10 cellular contexts compared by ENCODE assay signal in the genomic region with DNA sequence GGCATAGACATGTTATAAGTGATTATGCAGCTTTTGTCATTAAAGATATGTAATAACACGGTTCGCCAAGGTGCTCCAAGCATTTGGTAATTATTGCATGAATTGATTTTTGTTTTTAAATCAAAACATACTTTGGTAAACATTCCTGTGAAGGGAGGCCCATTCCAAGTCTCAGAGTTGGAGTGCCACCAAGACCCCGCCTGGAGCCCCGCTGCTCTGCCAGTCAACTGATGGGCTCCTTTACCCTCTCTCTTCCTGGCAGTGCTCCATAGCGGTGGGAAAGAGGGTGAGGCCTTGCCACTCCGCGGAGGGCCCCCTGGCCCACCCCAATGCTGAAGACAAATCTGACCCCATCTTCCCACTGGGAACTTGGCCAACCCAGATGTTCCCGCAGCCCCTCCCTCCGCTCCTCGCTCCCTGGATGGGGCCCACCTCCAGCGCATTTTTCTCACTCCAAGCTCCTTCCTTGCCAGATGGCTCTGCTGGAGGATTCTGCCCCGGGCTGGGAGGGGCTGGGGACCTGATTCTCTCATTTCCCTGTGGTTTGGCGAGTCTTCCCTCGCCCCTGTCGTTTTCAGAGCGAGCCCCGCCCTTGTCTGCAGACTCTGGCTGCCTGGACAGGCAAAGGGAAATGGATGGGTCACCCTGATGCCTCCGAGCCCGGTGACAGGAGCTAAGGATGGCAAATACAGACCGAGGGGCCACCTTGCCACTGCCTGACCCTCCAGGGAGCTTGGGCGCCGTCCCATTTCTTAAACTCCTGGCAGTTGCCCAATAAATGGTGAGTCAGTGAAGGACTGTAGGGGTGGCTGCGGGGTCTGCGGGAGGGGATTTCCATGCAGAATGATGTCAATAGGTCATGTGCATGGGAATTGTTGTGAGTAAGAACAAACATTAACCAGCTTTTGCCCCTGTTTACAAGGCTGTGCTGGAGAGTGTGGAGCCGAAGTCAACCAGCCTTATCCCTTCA. TPM values are rescaled to one million over a fixed set of nuclear protein-coding genes. Genes with fewer than 3 reads are reported as not detected.
DNase-seq lines count a peak whose midpoint lies in the region; ATAC-seq, FAIRE-seq and TF ChIP-seq lines count a peak whose summit lies in the region.
"Had no signal": no experiment of that assay in that cellular context is flagged by ENCODE, and none has a peak within 500 bp of the region (broad histone marks: within the 10 kb centered on the region; RNA-seq: fewer than 3 reads in every experiment).

No MANE protein-coding gene starts in this region.

- H3K9me2 ChIP-seq in MM.1S (replicated peaks; ENCODE audit: insufficient read depth, low read length), result no peaks in the 10 kb centered on the region

- no peaks in the 10 kb centered on the region for H3K36me3 ChIP-seq in RWPE2 (ENCODE audit: low read depth)
- H3K36me3 ChIP-seq in trophoblast cell (ENCODE audit: control insufficient read depth in 1 of 2, insufficient read depth in 2 of 2, low read length in 2 of 2), result peaks cover 1 to 10% of the 10 kb centered on the region in 2 experiments
- no peaks in the 10 kb centered on the region for H3K36me3 ChIP-seq in MM.1S (replicated peaks; ENCODE audit: insufficient read depth, low read length)

- H2BK5ac ChIP-seq in trophoblast cell (ENCODE audit: low read depth, low read length, poor library complexity), result no peak overlapping the region

- H4K20me1 ChIP-seq in MM.1S (ENCODE audit: insufficient read depth, low read length), result no peaks in the 10 kb centered on the region

- H3K14ac ChIP-seq in trophoblast cell (ENCODE audit: low read length), result no peak overlapping the region

- no peaks in the 10 kb centered on the region for H3F3A ChIP-seq in MM.1S (ENCODE audit: insufficient read depth, low read length)

- no peak for TF ChIP-seq CTCF in RWPE2 (IDR thresholded peaks at IDR 0.05; ENCODE audit: poor library complexity, severe bottlenecking)
- no peak for TF ChIP-seq CTCF in fibroblast of mammary gland (conservative IDR thresholded peaks at IDR 0.05; ENCODE audit: control insufficient read depth, insufficient read depth, low read depth, low read length)
- TF ChIP-seq CTCF in MM.1S (IDR thresholded peaks at IDR 0.05; ENCODE audit: low read length), result no peak

- peaks cover 11% of the 10 kb centered on the region for H3K4me1 ChIP-seq in RWPE2 (ENCODE audit: insufficient read depth, poor library complexity, severe bottlenecking)
- H3K4me1 ChIP-seq in trophoblast cell (ENCODE audit: control insufficient read depth in 1 of 2, insufficient read depth in 2 of 2, low read length in 2 of 2), result peaks cover 0 to 2% of the 10 kb centered on the region in 2 experiments
- H3K4me1 ChIP-seq in MM.1S (ENCODE audit: low read length), result no peaks in the 10 kb centered on the region

- H2BK120ac ChIP-seq in trophoblast cell (ENCODE audit: insufficient read depth, low read length, poor library complexity), result no peak overlapping the region

- H4K91ac ChIP-seq in trophoblast cell (ENCODE audit: low read depth, low read length), result no peak overlapping the region

- no peak overlapping the region for H3K9ac ChIP-seq in trophoblast cell (ENCODE audit: low read length)
- H3K9ac ChIP-seq in MM.1S (ENCODE audit: low read length), result no peak overlapping the region
- H3K9ac ChIP-seq: KMS-11 had no signal

- H3K27me3 ChIP-seq in RWPE2 (ENCODE audit: insufficient read depth, poor library complexity, severe bottlenecking), result no peaks in the 10 kb centered on the region
- H3K27me3 ChIP-seq in trophoblast cell (ENCODE audit: insufficient read depth, low read length), result peaks cover 2% of the 10 kb centered on the region
- no peaks in the 10 kb centered on the region for H3K27me3 ChIP-seq in MM.1S (replicated peaks; ENCODE audit: insufficient read depth, low read length)

- no peak overlapping the region for H2BK12ac ChIP-seq in trophoblast cell (ENCODE audit: low read length)

- H3K79me2 ChIP-seq in trophoblast cell (ENCODE audit: control insufficient read depth, insufficient read depth, low read length, poor library complexity), result no peaks in the 10 kb centered on the region
- H3K79me2 ChIP-seq in MM.1S (ENCODE audit: low read length), result no peaks in the 10 kb centered on the region

- H2AFZ ChIP-seq in trophoblast cell (ENCODE audit: insufficient read depth, low read length, poor library complexity) (no peak overlapping the region), MM.1S (ENCODE audit: low read length) (no peak overlapping the region)

- H2AK5ac ChIP-seq in trophoblast cell (ENCODE audit: low read length), result no peak overlapping the region

- H3K4ac ChIP-seq in trophoblast cell (ENCODE audit: low read depth, low read length), result no peak overlapping the region

- H3K27ac ChIP-seq in RWPE2 (ENCODE audit: poor library complexity, severe bottlenecking), result peak overlapping the region; percentile 8
- no peak overlapping the region for H3K27ac ChIP-seq in trophoblast cell (ENCODE audit: low read depth, low read length)
- H3K27ac ChIP-seq in MM.1S (ENCODE audit: low read length), result no peak overlapping the region
- H3K27ac ChIP-seq: KMS-11 had no signal

- peak; percentile 71 for ATAC-seq in RWPE2 (ENCODE audit: low read depth)
- ATAC-seq in GM18870 (IDR thresholded peaks at IDR 0.05; ENCODE audit: unreplicated experiment), result no peak
- ATAC-seq in GM21717 (IDR thresholded peaks at IDR 0.05; ENCODE audit: unreplicated experiment), result no peak

- DNase-seq in DMS 273 treated with DMSO at 0.1 percent for 48 hours (lab: John Stamatoyannopoulos, UW) (peak; percentile 69), RWPE2 (ENCODE audit: low spot score) (no peak), fibroblast of mammary gland (ENCODE audit: low read depth) (peak; percentile 93), trophoblast cell (peak; percentile 87 to 92), MM.1S (no peak), frontal cortex (ENCODE audit: low spot score in 2 of 2) (no peak)
- DNase-seq: activated T-cell treated with anti-CD3 and anti-CD28 coated beads, Interleukin-2, amount 50 U/mL, for 24 hours had no signal

- no peak overlapping the region for H3K4me2 ChIP-seq in trophoblast cell (ENCODE audit: low read length)
- no peak overlapping the region for H3K4me2 ChIP-seq in MM.1S (ENCODE audit: low read depth, low read length)
- H3K4me2 ChIP-seq: KMS-11 had no signal

- no peak overlapping the region for H4K8ac ChIP-seq in trophoblast cell (ENCODE audit: low read depth, low read length)

- H3K4me3 ChIP-seq in RWPE2 (ENCODE audit: severe bottlenecking) (no peak overlapping the region), fibroblast of mammary gland (ENCODE audit: control insufficient read depth, low read depth, low read length) (peak overlapping the region; percentile 27), trophoblast cell (ENCODE audit: low read depth, low read length) (no peak overlapping the region), MM.1S (ENCODE audit: low read length) (no peak overlapping the region)

- no peaks in the 10 kb centered on the region for H3K79me1 ChIP-seq in trophoblast cell (ENCODE audit: low read length)

- H4K12ac ChIP-seq in trophoblast cell (ENCODE audit: low read depth, low read length), result no peak overlapping the region

- H3K23ac ChIP-seq in trophoblast cell (ENCODE audit: low read length), result no peak overlapping the region

- no peak overlapping the region for H3K18ac ChIP-seq in trophoblast cell (ENCODE audit: low read length)

- WGBS in trophoblast cell (ENCODE audit: extremely low coverage, insufficient coverage, insufficient read length), result no CpG with 5 or more reads among the region's 25 CpGs

- no peak for FAIRE-seq in frontal cortex (lab: Jason Lieb, UNC)

- H3K9me3 ChIP-seq in RWPE2 (ENCODE audit: severe bottlenecking), result no peaks in the 10 kb centered on the region
- no peaks in the 10 kb centered on the region for H3K9me3 ChIP-seq in trophoblast cell (ENCODE audit: insufficient read depth, low read depth, low read length)
- H3K9me3 ChIP-seq in MM.1S (replicated peaks; ENCODE audit: insufficient read depth, low read length), result no peaks in the 10 kb centered on the region

RNA-seq across cellular contexts. Expression of a gene that starts 9.2 kb away (rescaled TPM):
- polyA plus RNA-seq in trophoblast cell (2013), result 0.25 and 0.26 TPM in 2 replicates
- total RNA-seq in frontal cortex, result 1.2 TPM

Comparison
In these comparisons a context has a peak if more than half of its experiments do, and no peak if none do; other contexts are left out.
1. DNase-seq: peak in DMS 273 treated with DMSO at 0.1 percent for 48 hours (single experiment), fibroblast of mammary gland (single experiment) and trophoblast cell (2 of 2); none in RWPE2 (single experiment), MM.1S (single experiment) and frontal cortex (0 of 2).